In the genomic region with DNA sequence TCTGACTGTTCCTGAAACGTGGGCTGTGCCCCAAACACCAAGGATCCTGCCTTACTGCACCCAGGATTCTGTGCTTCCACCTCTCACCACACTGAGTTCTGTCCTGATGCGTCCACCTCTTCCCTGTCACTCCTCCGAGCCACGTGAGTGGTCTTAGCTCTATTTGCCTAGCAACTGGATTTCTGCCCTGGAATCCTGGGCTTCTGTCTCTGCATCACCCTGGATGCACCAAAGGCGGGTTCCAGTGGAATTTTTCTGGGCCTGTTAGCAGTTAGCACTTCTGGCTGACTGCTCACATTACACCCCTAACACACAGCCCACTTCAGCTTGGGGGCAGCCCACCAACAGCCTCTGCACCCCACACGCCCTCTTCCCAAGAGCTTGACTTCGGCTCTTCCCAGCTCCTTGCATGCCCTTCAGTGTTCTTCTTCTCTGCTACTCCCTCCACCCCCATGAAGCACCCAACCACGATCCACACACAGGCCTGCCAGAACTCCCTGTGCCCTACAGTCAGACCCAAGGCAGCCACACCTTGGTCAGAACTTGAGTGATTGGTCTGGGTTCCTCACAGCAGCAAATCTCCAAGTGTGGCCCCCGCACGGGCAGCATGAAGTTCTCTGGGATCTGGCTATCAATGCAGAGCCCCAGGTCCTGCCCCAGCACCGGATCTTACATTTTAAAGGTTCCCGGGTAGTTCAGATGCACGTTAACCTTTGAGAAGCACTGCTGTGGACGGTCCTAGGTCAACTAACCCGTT, we compare ENCODE assay signal across 17 cellular contexts.
A peak's percentile ranks its signal among the peaks of the same experiment; 100 is the strongest.
DNase-seq lines count a peak whose midpoint lies in the region; ATAC-seq and TF ChIP-seq lines count a peak whose summit lies in the region.
"Had no signal": no experiment of that assay in that cellular context is flagged by ENCODE, and none has a peak within 500 bp of the region (broad histone marks: within the 10 kb centered on the region; RNA-seq: fewer than 3 reads in every experiment).

No MANE protein-coding gene starts in this region.

- H3K9me3 ChIP-seq in BLaER1: no peaks in the 10 kb centered on the region
- no peaks in the 10 kb centered on the region for H3K9me3 ChIP-seq in mesenchymal stem cell (ENCODE audit: control insufficient read depth, low read length)
- H3K9me3 ChIP-seq in osteoblast (ENCODE audit: low read depth, low read length): no peaks in the 10 kb centered on the region
- H3K9me3 ChIP-seq: right lobe of liver had no signal

- no peaks in the 10 kb centered on the region for H3K9me3 Mint-ChIP-seq in dendritic cell treated with granulocyte-macrophage colony-stimulating factor and Interleukin-4, amounts not matched to agents 40 ng/mL and 50 ng/mL, for 4 days
- H3K9me3 Mint-ChIP-seq in stimulated activated naive B cell treated with anti-CD40 and anti-IgM and Interleukin-4, amounts not matched to agents 10 μg/mL and 1 μg/mL and 100 μg/mL, for 72 hours: peaks cover 0 to 2% of the 10 kb centered on the region in 2 donors
- H3K9me3 Mint-ChIP-seq: H9, natural killer cell had no signal

- H3K27ac ChIP-seq in BLaER1: peak overlapping the region; percentile 95
- H3K27ac ChIP-seq in mesenchymal stem cell (ENCODE audit: low read length, poor library complexity, severe bottlenecking): no peak overlapping the region
- no peak overlapping the region for H3K27ac ChIP-seq in osteoblast (ENCODE audit: low read depth, low read length)
- H3K27ac ChIP-seq: right lobe of liver had no signal

- WGBS in mesenchymal stem cell: 91% methylated on average over 14 of the region's 15 CpGs

- no peak overlapping the region for H2AK5ac ChIP-seq in mesenchymal stem cell (ENCODE audit: low read length, severe bottlenecking)

- no peak for DNase-seq in mesenchymal stem cell
- no peak for DNase-seq in stimulated activated naive B cell treated with anti-CD40 and anti-IgM and Interleukin-4, amounts not matched to agents 10 μg/mL and 1 μg/mL and 100 μg/mL, for 72 hours
- DNase-seq in effector CD4-positive, alpha-beta T cell: no peak
- DNase-seq in OCI-M1 (lab: John Stamatoyannopoulos, UW): no peak
- no peak for DNase-seq in osteoblast (ENCODE audit: insufficient read length, low spot score, missing footprints)
- DNase-seq in DMS 273 treated with DMSO at 0.1 percent for 48 hours (lab: John Stamatoyannopoulos, UW): no peak
- DNase-seq: activated CD4-positive, alpha-beta T cell treated with anti-CD3 and anti-CD28 coated beads for 36 hours; activated naive CD4-positive, alpha-beta T cell treated with anti-CD3 and anti-CD28 coated beads, Interleukin-2, amount 50 U/mL, for 16 hours; activated T-cell treated with anti-CD3 and anti-CD28 coated beads for 4 hours; H9; IMR-90; natural killer cell; right lobe of liver; stimulated activated naive CD4-positive, alpha-beta T cell; T-helper 2 cell had no signal

- H3K23ac ChIP-seq in mesenchymal stem cell (ENCODE audit: low read length in 2 of 2): no peak overlapping the region

- no peak for TF ChIP-seq CTCF in osteoblast (IDR thresholded peaks at IDR 0.05; ENCODE audit: extremely low read depth, low read depth, low read length)

- H3K27ac Mint-ChIP-seq in dendritic cell treated with granulocyte-macrophage colony-stimulating factor and Interleukin-4, amounts not matched to agents 40 ng/mL and 50 ng/mL, for 4 days: peak overlapping the region; percentile 81
- peak overlapping the region; percentile 26 for H3K27ac Mint-ChIP-seq in stimulated activated naive B cell treated with anti-CD40 and anti-IgM and Interleukin-4, amounts not matched to agents 10 μg/mL and 1 μg/mL and 100 μg/mL, for 72 hours
- H3K27ac Mint-ChIP-seq: activated CD4-positive, alpha-beta T cell treated with anti-CD3 and anti-CD28 coated beads for 36 hours; H9; natural killer cell had no signal

- intact Hi-C loops in dendritic cell treated with granulocyte-macrophage colony-stimulating factor and Interleukin-4, amounts not matched to agents 40 ng/mL and 50 ng/mL, for 4 days (cut with micrococcal nuclease): loop anchor here (5.0 kb wide), 1 partner anchor 48 kb away; no protein-coding TSS in a partner anchor

- H2BK5ac ChIP-seq in mesenchymal stem cell (ENCODE audit: low read depth, low read length, poor library complexity, severe bottlenecking): no peak overlapping the region

- H3K27me3 Mint-ChIP-seq in dendritic cell treated with granulocyte-macrophage colony-stimulating factor and Interleukin-4, amounts not matched to agents 40 ng/mL and 50 ng/mL, for 4 days: no peaks in the 10 kb centered on the region
- no peaks in the 10 kb centered on the region for H3K27me3 Mint-ChIP-seq in stimulated activated naive B cell treated with anti-CD40 and anti-IgM and Interleukin-4, amounts not matched to agents 10 μg/mL and 1 μg/mL and 100 μg/mL, for 72 hours
- H3K27me3 Mint-ChIP-seq: activated CD4-positive, alpha-beta T cell treated with anti-CD3 and anti-CD28 coated beads for 36 hours had no signal

- H4K20me1 ChIP-seq in BLaER1 (no peaks in the 10 kb centered on the region), osteoblast (ENCODE audit: insufficient read depth, low read length) (no peaks in the 10 kb centered on the region)

- H2BK15ac ChIP-seq in mesenchymal stem cell (ENCODE audit: low read depth, poor library complexity, severe bottlenecking): peak overlapping the region; percentile 9

- H2BK12ac ChIP-seq in mesenchymal stem cell (ENCODE audit: low read length in 2 of 2): no peak overlapping the region

- H3K4me3 ChIP-seq in BLaER1 (no peak overlapping the region; the same call in 1 of the 2 replicates), mesenchymal stem cell (ENCODE audit: insufficient read depth in 1 of 2, low read depth in 1 of 2, low read length in 2 of 2) (peak overlapping the region in 1 of 2 experiments; percentile 70), osteoblast (ENCODE audit: insufficient read depth, low read length) (no peak overlapping the region)
- H3K4me3 ChIP-seq: right lobe of liver had no signal

- no peak overlapping the region for H3K4ac ChIP-seq in mesenchymal stem cell (ENCODE audit: low read depth in 1 of 2, low read length in 2 of 2)

- no peaks in the 10 kb centered on the region for H3K79me2 ChIP-seq in osteoblast (ENCODE audit: insufficient read depth, low read length)

- H3K36me3 ChIP-seq in BLaER1 (peaks cover 30% of the 10 kb centered on the region), mesenchymal stem cell (ENCODE audit: control insufficient read depth in 1 of 2, insufficient read depth in 2 of 2, low read depth in 1 of 2, low read length in 2 of 2) (peaks cover 0 to 13% of the 10 kb centered on the region in 2 experiments), osteoblast (ENCODE audit: insufficient read depth, low read length) (no peaks in the 10 kb centered on the region)
- H3K36me3 ChIP-seq: right lobe of liver had no signal

- H3K4me3 Mint-ChIP-seq in dendritic cell treated with granulocyte-macrophage colony-stimulating factor and Interleukin-4, amounts not matched to agents 40 ng/mL and 50 ng/mL, for 4 days: peak overlapping the region; percentile 0
- H3K4me3 Mint-ChIP-seq in stimulated activated naive B cell treated with anti-CD40 and anti-IgM and Interleukin-4, amounts not matched to agents 10 μg/mL and 1 μg/mL and 100 μg/mL, for 72 hours: no peak overlapping the region
- H3K4me3 Mint-ChIP-seq: activated CD4-positive, alpha-beta T cell treated with anti-CD3 and anti-CD28 coated beads for 36 hours; H9; natural killer cell had no signal

- peak overlapping the region; percentile 83 for H3K9ac ChIP-seq in BLaER1
- H3K9ac ChIP-seq in mesenchymal stem cell (ENCODE audit: low read length): peak overlapping the region; percentile 77

- no peak overlapping the region for H4K91ac ChIP-seq in mesenchymal stem cell (ENCODE audit: low read length)

- H2BK120ac ChIP-seq in mesenchymal stem cell (ENCODE audit: low read depth, low read length): no peak overlapping the region

- peak overlapping the region; percentile 55 for H4K8ac ChIP-seq in mesenchymal stem cell (ENCODE audit: low read length)

- H2AFZ ChIP-seq in mesenchymal stem cell (ENCODE audit: low read depth, low read length): no peak overlapping the region
- H2AFZ ChIP-seq in osteoblast (ENCODE audit: low read length): no peak overlapping the region

- H3K18ac ChIP-seq in mesenchymal stem cell (ENCODE audit: low read depth in 1 of 2, low read length in 2 of 2): peak overlapping the region in 1 of 2 experiments; percentile 30

- no peaks in the 10 kb centered on the region for H3K27me3 ChIP-seq in BLaER1
- H3K27me3 ChIP-seq in mesenchymal stem cell (ENCODE audit: control insufficient read depth in 1 of 2, insufficient read depth in 1 of 2, low read length in 2 of 2): no peaks in the 10 kb centered on the region
- no peaks in the 10 kb centered on the region for H3K27me3 ChIP-seq in osteoblast (ENCODE audit: insufficient read depth, low read length)
- H3K27me3 ChIP-seq: right lobe of liver had no signal

- H3K79me1 ChIP-seq in mesenchymal stem cell (replicated peaks; ENCODE audit: low read length, poor library complexity, severe bottlenecking): peaks cover 6% of the 10 kb centered on the region

- ATAC-seq in stimulated activated naive B cell treated with anti-CD40 and anti-IgM and Interleukin-4, amounts not matched to agents 10 μg/mL and 1 μg/mL and 100 μg/mL, for 72 hours (replicated peaks): no peak
- ATAC-seq: activated CD4-positive, alpha-beta T cell treated with anti-CD3 and anti-CD28 coated beads for 36 hours had no signal

- H3K4me1 Mint-ChIP-seq in dendritic cell treated with granulocyte-macrophage colony-stimulating factor and Interleukin-4, amounts not matched to agents 40 ng/mL and 50 ng/mL, for 4 days (ENCODE audit: low read depth): peaks cover 90% of the 10 kb centered on the region
- peaks cover 32 to 63% of the 10 kb centered on the region in 2 donors for H3K4me1 Mint-ChIP-seq in stimulated activated naive B cell treated with anti-CD40 and anti-IgM and Interleukin-4, amounts not matched to agents 10 μg/mL and 1 μg/mL and 100 μg/mL, for 72 hours
- H3K4me1 Mint-ChIP-seq: activated CD4-positive, alpha-beta T cell treated with anti-CD3 and anti-CD28 coated beads for 36 hours had no signal

- H3K14ac ChIP-seq in mesenchymal stem cell (ENCODE audit: low read length in 2 of 2): no peak overlapping the region

- H3K4me2 ChIP-seq in BLaER1 (peak overlapping the region; percentile 87), mesenchymal stem cell (ENCODE audit: low read length, poor library complexity, severe bottlenecking) (no peak overlapping the region), osteoblast (ENCODE audit: insufficient read depth, low read length) (no peak overlapping the region)

- H3K4me1 ChIP-seq in BLaER1: peaks cover 99% of the 10 kb centered on the region
- peaks cover 19% of the 10 kb centered on the region for H3K4me1 ChIP-seq in mesenchymal stem cell (ENCODE audit: control insufficient read depth, insufficient read depth, low read depth, low read length)
- no peaks in the 10 kb centered on the region for H3K4me1 ChIP-seq in osteoblast (ENCODE audit: insufficient read depth, low read length)
- H3K4me1 ChIP-seq: right lobe of liver had no signal

- peaks cover 26% of the 10 kb centered on the region for H3K36me3 Mint-ChIP-seq in dendritic cell treated with granulocyte-macrophage colony-stimulating factor and Interleukin-4, amounts not matched to agents 40 ng/mL and 50 ng/mL, for 4 days (ENCODE audit: low read depth)
- H3K36me3 Mint-ChIP-seq in stimulated activated naive B cell treated with anti-CD40 and anti-IgM and Interleukin-4, amounts not matched to agents 10 μg/mL and 1 μg/mL and 100 μg/mL, for 72 hours: peaks cover 8% of the 10 kb centered on the region in 2 donors
- H3K36me3 Mint-ChIP-seq: natural killer cell had no signal
